Comparison of ENCODE assay signal across 2 cellular contexts in the genomic region with DNA sequence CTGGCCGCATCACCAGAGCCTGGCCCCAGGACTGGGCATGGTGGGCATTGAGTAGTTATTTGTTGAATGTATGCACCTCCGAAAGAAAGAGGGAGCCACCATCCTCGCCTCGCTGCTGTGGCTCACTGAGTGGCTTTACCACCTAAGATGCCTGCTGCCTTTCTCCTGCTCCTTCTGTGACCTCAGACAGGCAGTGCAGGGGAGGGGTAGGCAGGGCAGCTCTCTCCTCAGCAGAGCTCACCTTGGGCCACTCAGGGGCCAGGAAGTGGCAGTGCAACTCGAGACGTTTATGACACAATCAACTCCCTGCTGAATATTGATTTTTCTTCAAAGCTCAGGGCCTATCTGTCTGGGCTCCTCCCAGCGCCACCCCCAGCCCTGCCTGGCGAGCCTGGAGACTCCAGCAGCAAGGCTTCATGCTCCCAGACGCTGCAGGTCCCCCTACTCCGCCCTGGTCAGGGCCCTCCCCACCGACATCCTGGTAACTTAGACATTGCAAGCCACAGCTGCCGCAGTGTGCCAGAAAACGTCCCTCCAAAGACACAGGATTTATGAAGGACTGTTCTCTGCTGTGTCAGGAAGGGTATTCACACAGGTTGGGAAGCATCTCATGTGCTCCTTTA.
A peak's percentile ranks its signal among the peaks of the same experiment; 100 is the strongest.
TF ChIP-seq lines count a peak whose summit lies in the region.

No MANE protein-coding gene starts in this region.

TF ChIP-seq in A549, 52 proteins besides CTCF, POLR2A, EP300 and RAD21 (continued from another document and continues in another):
- TF ChIP-seq EHMT2 (IDR thresholded peaks at IDR 0.05; ENCODE audit: low read depth) (no peak), TP53 (CRISPR knock-in tag; IDR thresholded peaks at IDR 0.05) (no peak), RNF2 (IDR thresholded peaks at IDR 0.05; ENCODE audit: borderline replicate concordance, low read depth) (no peak), FOXS1 (CRISPR knock-in tag; IDR thresholded peaks at IDR 0.05) (no peak), HOXB13 (CRISPR knock-in tag; IDR thresholded peaks at IDR 0.05; ENCODE audit: low read depth) (peak; percentile 70; the same call in 1 of the 2 replicates), GATA3 (IDR thresholded peaks at IDR 0.05; ENCODE audit: borderline replicate concordance) (peak; percentile 59), POLR2AphosphoS2 (conservative IDR thresholded peaks at IDR 0.05; ENCODE audit: low read length) (no peak), KDM1A (IDR thresholded peaks at IDR 0.05; ENCODE audit: low read depth) (no peak), ZC3H11A (IDR thresholded peaks at IDR 0.05) (no peak), ZFP36 (IDR thresholded peaks at IDR 0.05; ENCODE audit: borderline replicate concordance, partially characterized antibody) (no peak), CHD2 (IDR thresholded peaks at IDR 0.05; ENCODE audit: low read length, partially characterized antibody) (peak; percentile 23), ZNF302 (CRISPR knock-in tag; IDR thresholded peaks at IDR 0.05) (no peak), ATOH8 (CRISPR knock-in tag; IDR thresholded peaks at IDR 0.05; ENCODE audit: low read depth) (no peak), MAX (IDR thresholded peaks at IDR 0.05) (peak; percentile 86), MAFK (IDR thresholded peaks at IDR 0.05; ENCODE audit: partially characterized antibody) (no peak), CBX2 (IDR thresholded peaks at IDR 0.05; ENCODE audit: borderline replicate concordance, low read depth) (no peak), CEBPB (IDR thresholded peaks at IDR 0.05) (peak; percentile 93 to 94), HES2 (IDR thresholded peaks at IDR 0.05) (peak; percentile 66; the same call in 1 of the 2 replicates), ESRRA (IDR thresholded peaks at IDR 0.05; ENCODE audit: borderline replicate concordance, low read length) (no peak), HDAC2 (IDR thresholded peaks at IDR 0.05) (no peak), SMC3 (IDR thresholded peaks at IDR 0.05) (peak; percentile 41; the same call in 2 of the 3 replicates), NFE2L2 (conservative IDR thresholded peaks at IDR 0.05; ENCODE audit: low read length) (no peak), EHF (CRISPR knock-in tag; IDR thresholded peaks at IDR 0.05) (no peak), KDM5A (IDR thresholded peaks at IDR 0.05) (no peak), PBX3 (IDR thresholded peaks at IDR 0.05) (peak; percentile 67)
- TF ChIP-seq, protein P1, sequence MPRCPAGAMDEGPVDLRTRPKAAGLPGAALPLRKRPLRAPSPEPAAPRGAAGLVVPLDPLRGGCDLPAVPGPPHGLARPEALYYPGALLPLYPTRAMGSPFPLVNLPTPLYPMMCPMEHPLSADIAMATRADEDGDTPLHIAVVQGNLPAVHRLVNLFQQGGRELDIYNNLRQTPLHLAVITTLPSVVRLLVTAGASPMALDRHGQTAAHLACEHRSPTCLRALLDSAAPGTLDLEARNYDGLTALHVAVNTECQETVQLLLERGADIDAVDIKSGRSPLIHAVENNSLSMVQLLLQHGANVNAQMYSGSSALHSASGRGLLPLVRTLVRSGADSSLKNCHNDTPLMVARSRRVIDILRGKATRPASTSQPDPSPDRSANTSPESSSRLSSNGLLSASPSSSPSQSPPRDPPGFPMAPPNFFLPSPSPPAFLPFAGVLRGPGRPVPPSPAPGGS (IDR thresholded peaks at IDR 0.05), result peak; percentile 91
- TF ChIP-seq, protein P2, sequence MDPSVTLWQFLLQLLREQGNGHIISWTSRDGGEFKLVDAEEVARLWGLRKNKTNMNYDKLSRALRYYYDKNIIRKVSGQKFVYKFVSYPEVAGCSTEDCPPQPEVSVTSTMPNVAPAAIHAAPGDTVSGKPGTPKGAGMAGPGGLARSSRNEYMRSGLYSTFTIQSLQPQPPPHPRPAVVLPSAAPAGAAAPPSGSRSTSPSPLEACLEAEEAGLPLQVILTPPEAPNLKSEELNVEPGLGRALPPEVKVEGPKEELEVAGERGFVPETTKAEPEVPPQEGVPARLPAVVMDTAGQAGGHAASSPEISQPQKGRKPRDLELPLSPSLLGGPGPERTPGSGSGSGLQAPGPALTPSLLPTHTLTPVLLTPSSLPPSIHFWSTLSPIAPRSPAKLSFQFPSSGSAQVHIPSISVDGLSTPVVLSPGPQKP (IDR thresholded peaks at IDR 0.05; ENCODE audit: low read depth, low read length), result no peak
- TF ChIP-seq, protein P3, sequence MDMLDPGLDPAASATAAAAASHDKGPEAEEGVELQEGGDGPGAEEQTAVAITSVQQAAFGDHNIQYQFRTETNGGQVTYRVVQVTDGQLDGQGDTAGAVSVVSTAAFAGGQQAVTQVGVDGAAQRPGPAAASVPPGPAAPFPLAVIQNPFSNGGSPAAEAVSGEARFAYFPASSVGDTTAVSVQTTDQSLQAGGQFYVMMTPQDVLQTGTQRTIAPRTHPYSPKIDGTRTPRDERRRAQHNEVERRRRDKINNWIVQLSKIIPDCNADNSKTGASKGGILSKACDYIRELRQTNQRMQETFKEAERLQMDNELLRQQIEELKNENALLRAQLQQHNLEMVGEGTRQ (IDR thresholded peaks at IDR 0.05), result no peak

TF ChIP-seq in IMR-90, 13 proteins besides CTCF, POLR2A, EP300 and RAD21 (continued from another document):
- TF ChIP-seq, protein P2 (IDR thresholded peaks at IDR 0.05; ENCODE audit: borderline replicate concordance, low read depth, low read length), result no peak
- TF ChIP-seq MAFK (IDR thresholded peaks at IDR 0.05; ENCODE audit: low read depth, low read length) (no peak), FOS (IDR thresholded peaks at IDR 0.05; ENCODE audit: low read depth, low read length) (no peak), SMC3 (IDR thresholded peaks at IDR 0.05; ENCODE audit: low read depth, low read length) (no peak), CEBPB (IDR thresholded peaks at IDR 0.05; ENCODE audit: low read depth, low read length) (no peak), RCOR1 (IDR thresholded peaks at IDR 0.05; ENCODE audit: insufficient replicate concordance, low read length) (no peak), RFX5 (IDR thresholded peaks at IDR 0.05; ENCODE audit: low read depth, low read length) (no peak)
- TF ChIP-seq, protein P3 (IDR thresholded peaks at IDR 0.05; ENCODE audit: low read depth, low read length), result no peak
